ENCODE assay signal across 22 cellular contexts in the genomic region with DNA sequence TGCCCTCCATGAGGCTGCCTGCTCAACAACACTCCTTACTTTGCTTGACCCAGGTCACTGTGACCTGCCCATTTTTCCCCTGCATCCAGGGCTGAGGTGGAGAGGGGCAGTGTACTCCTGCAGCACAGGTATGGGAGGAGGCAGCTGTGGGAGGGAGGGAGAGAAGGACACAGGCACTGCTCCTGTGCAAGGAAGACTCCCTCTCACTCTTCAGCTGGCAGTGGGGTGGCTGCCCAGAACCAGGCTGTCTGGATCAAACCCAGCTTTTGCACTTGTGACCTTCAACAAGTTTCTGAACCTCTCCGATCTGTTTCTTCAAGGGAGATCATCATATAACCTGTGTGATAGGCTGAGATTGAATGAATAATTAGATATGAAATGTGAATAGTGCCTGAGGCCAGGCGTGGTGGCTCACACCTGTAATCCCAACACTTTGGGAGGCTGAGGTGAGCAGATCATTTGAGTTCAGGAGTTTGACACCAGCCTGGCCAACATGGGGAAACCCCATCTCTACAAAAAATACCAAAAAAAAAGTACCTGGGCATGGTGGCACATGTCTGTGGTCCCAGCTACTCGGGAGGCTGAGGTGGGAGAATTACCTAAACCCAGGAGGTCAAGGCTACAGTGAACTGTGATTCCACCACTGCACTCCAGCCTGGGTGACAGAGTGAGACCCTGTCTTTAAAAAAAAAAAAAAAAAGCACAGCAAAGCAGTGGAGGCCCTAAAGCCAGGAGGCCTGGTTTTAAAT. TPM values are rescaled to one million over a fixed set of nuclear protein-coding genes. Genes with fewer than 3 reads are reported as not detected.
DNase-seq lines count a peak whose midpoint lies in the region; ATAC-seq and TF ChIP-seq lines count a peak whose summit lies in the region.
"Had no signal": no experiment of that assay in that cellular context is flagged by ENCODE, and none has a peak within 500 bp of the region (broad histone marks: within the 10 kb centered on the region; RNA-seq: fewer than 3 reads in every experiment).

No MANE protein-coding gene starts in this region.

- no peaks in the 10 kb centered on the region for H3K4me1 ChIP-seq in lower lobe of right lung
- H3K4me1 ChIP-seq: breast epithelium, Peyer's patch, transverse colon had no signal

- no peak for DNase-seq in T-helper 2 cell treated with Interferon-gamma antibody and Interleukin-4, amounts not matched to agents 5 μg/mL and 100 μg/mL, for 36 hours (ENCODE audit: low spot score)
- DNase-seq in T-helper 2 cell (no peak), activated B cell treated with CpG ODN at 0.5 μM for 24 hours (no peak), naive B cell (no peak), lower lobe of right lung (no peak), NCI-H1930 (lab: John Stamatoyannopoulos, UW) (no peak)
- no peak for DNase-seq in CD4-positive, alpha-beta T cell
- DNase-seq: 8988T; activated CD8-positive, alpha-beta memory T cell treated with anti-CD3 and anti-CD28 coated beads, Interleukin-2, amount 50 U/mL, for 48 hours; dorsolateral prefrontal cortex; GOT3; Karpas-422; left lung; NCI-H1092 treated with DMSO at 0.1 percent for 48 hours; NCI-H69; Peyer's patch; posterior cingulate gyrus; transverse colon had no signal

- peaks cover 21% of the 10 kb centered on the region for H3K4me1 Mint-ChIP-seq in T-helper 2 cell treated with Interferon-gamma antibody and Interleukin-4, amounts not matched to agents 5 μg/mL and 100 μg/mL, for 36 hours (ENCODE audit: low read depth)
- peaks cover 27% of the 10 kb centered on the region for H3K4me1 Mint-ChIP-seq in CD4-positive, alpha-beta T cell (ENCODE audit: low read depth)
- H3K4me1 Mint-ChIP-seq in activated B cell treated with CpG ODN at 0.5 μM for 24 hours = peaks cover 37% of the 10 kb centered on the region
- peaks cover 14 to 37% (median 37%) of the 10 kb centered on the region in 3 donors for H3K4me1 Mint-ChIP-seq in naive B cell

- H3K36me3 ChIP-seq in lower lobe of right lung = peaks cover 25% of the 10 kb centered on the region
- H3K36me3 ChIP-seq: breast epithelium, transverse colon had no signal

- no peak for ATAC-seq in CD4-positive, alpha-beta T cell (ENCODE audit: poor library complexity)
- ATAC-seq in activated B cell treated with CpG ODN at 0.5 μM for 24 hours (ENCODE audit: low read depth) = no peak
- peak; percentile 17 to 37 for ATAC-seq in naive B cell (ENCODE audit: low read depth in 2 of 2)
- no peak for ATAC-seq in lower lobe of right lung
- ATAC-seq in HG02885 (IDR thresholded peaks at IDR 0.05; ENCODE audit: poor library complexity, unreplicated experiment) = no peak
- ATAC-seq: left lung had no signal

- no peak overlapping the region for H3K27ac ChIP-seq in CD4-positive, alpha-beta T cell (ENCODE audit: low read depth, low read length)
- no peak overlapping the region for H3K27ac ChIP-seq in lower lobe of right lung
- H3K27ac ChIP-seq: BLaER1 treated with 17β-estradiol and CSF1 and Interleukin-3, amounts not matched to agents 10 nM and 100 nM; breast epithelium; dorsolateral prefrontal cortex; left lung; transverse colon had no signal

- peak overlapping the region; percentile 57 for H3K27ac Mint-ChIP-seq in T-helper 2 cell treated with Interferon-gamma antibody and Interleukin-4, amounts not matched to agents 5 μg/mL and 100 μg/mL, for 36 hours
- peak overlapping the region; percentile 68 for H3K27ac Mint-ChIP-seq in CD4-positive, alpha-beta T cell
- H3K27ac Mint-ChIP-seq in activated B cell treated with CpG ODN at 0.5 μM for 24 hours = peak overlapping the region; percentile 74
- H3K27ac Mint-ChIP-seq in naive B cell = peak overlapping the region; percentile 36 to 86 (median 72)

- intact Hi-C loops in CD4-positive, alpha-beta T cell (cut with DNase I, micrococcal nuclease) = no loop called here
- intact Hi-C loops in activated B cell treated with CpG ODN at 0.5 μM for 24 hours (cut with micrococcal nuclease) = loop anchor here (1.0 kb wide), 1 partner anchor 12 kb away; no protein-coding TSS in a partner anchor
- intact Hi-C loops in lower lobe of right lung (cut with DNase I) = no loop called here

- no peaks in the 10 kb centered on the region for H3K9me3 ChIP-seq in CD4-positive, alpha-beta T cell (ENCODE audit: control insufficient read depth, low read length)
- no peaks in the 10 kb centered on the region for H3K9me3 ChIP-seq in lower lobe of right lung
- H3K9me3 ChIP-seq: BLaER1 treated with 17β-estradiol and CSF1 and Interleukin-3, amounts not matched to agents 10 nM and 100 nM; breast epithelium; left lung; Peyer's patch; transverse colon had no signal

- no peak overlapping the region for H3K4me3 ChIP-seq in lower lobe of right lung
- H3K4me3 ChIP-seq: BLaER1 treated with 17β-estradiol and CSF1 and Interleukin-3, amounts not matched to agents 10 nM and 100 nM; breast epithelium; dorsolateral prefrontal cortex; left lung; Peyer's patch; smooth muscle cell; transverse colon had no signal

- no peaks in the 10 kb centered on the region for H3K27me3 ChIP-seq in CD4-positive, alpha-beta T cell (ENCODE audit: control insufficient read depth, insufficient read depth, low read length)
- H3K27me3 ChIP-seq in lower lobe of right lung (ENCODE audit: low read depth) = no peaks in the 10 kb centered on the region
- H3K27me3 ChIP-seq: BLaER1 treated with 17β-estradiol and CSF1 and Interleukin-3, amounts not matched to agents 10 nM and 100 nM; breast epithelium; dorsolateral prefrontal cortex; left lung; Peyer's patch; transverse colon had no signal

- peaks cover 31% of the 10 kb centered on the region for H3K36me3 Mint-ChIP-seq in T-helper 2 cell treated with Interferon-gamma antibody and Interleukin-4, amounts not matched to agents 5 μg/mL and 100 μg/mL, for 36 hours (ENCODE audit: low read depth)
- peaks cover 58% of the 10 kb centered on the region for H3K36me3 Mint-ChIP-seq in CD4-positive, alpha-beta T cell (ENCODE audit: low read depth)
- H3K36me3 Mint-ChIP-seq in activated B cell treated with CpG ODN at 0.5 μM for 24 hours (ENCODE audit: low read depth) = peaks cover 62% of the 10 kb centered on the region
- H3K36me3 Mint-ChIP-seq in naive B cell = peaks cover 0 to 7% of the 10 kb centered on the region in 2 donors

- CTCF ChIA-PET in CD4-positive, alpha-beta T cell (lab: Charles Lee) = interaction anchor here (0.6 to 2.0 kb wide), 6 partner anchors 10 to 249 kb away, joined by 3 to 9 read pairs (median 4); a partner anchor contains a TSS
- CTCF ChIA-PET in activated B cell treated with CpG ODN at 0.5 μM for 24 hours (lab: Charles Lee) = interaction anchor here (0.6 to 1.1 kb wide), 2 partner anchors 12 to 50 kb away, joined by 3 read pairs; no protein-coding TSS in a partner anchor

- H3K4me3 Mint-ChIP-seq in T-helper 2 cell treated with Interferon-gamma antibody and Interleukin-4, amounts not matched to agents 5 μg/mL and 100 μg/mL, for 36 hours = no peak overlapping the region
- no peak overlapping the region for H3K4me3 Mint-ChIP-seq in CD4-positive, alpha-beta T cell
- H3K4me3 Mint-ChIP-seq in activated B cell treated with CpG ODN at 0.5 μM for 24 hours = no peak overlapping the region
- H3K4me3 Mint-ChIP-seq in naive B cell = peak overlapping the region in 2 of 8 donors; percentile 7 to 68

- no peak for TF ChIP-seq CTCF in CD4-positive, alpha-beta T cell (IDR thresholded peaks at IDR 0.05)
- no peak for TF ChIP-seq CTCF in activated B cell treated with CpG ODN at 0.5 μM for 24 hours (IDR thresholded peaks at IDR 0.05)
- TF ChIP-seq CTCF in lower lobe of right lung (IDR thresholded peaks at IDR 0.05) = no peak

- H3K9me3 Mint-ChIP-seq in T-helper 2 cell treated with Interferon-gamma antibody and Interleukin-4, amounts not matched to agents 5 μg/mL and 100 μg/mL, for 36 hours = no peaks in the 10 kb centered on the region
- H3K9me3 Mint-ChIP-seq in CD4-positive, alpha-beta T cell = no peaks in the 10 kb centered on the region
- no peaks in the 10 kb centered on the region for H3K9me3 Mint-ChIP-seq in activated B cell treated with CpG ODN at 0.5 μM for 24 hours
- H3K9me3 Mint-ChIP-seq in naive B cell = no peaks in the 10 kb centered on the region

- H3K27me3 Mint-ChIP-seq in T-helper 2 cell treated with Interferon-gamma antibody and Interleukin-4, amounts not matched to agents 5 μg/mL and 100 μg/mL, for 36 hours (ENCODE audit: low read depth) = no peaks in the 10 kb centered on the region
- no peaks in the 10 kb centered on the region for H3K27me3 Mint-ChIP-seq in CD4-positive, alpha-beta T cell
- H3K27me3 Mint-ChIP-seq in activated B cell treated with CpG ODN at 0.5 μM for 24 hours (no peaks in the 10 kb centered on the region), naive B cell (no peaks in the 10 kb centered on the region)

- POLR2A ChIA-PET in CD4-positive, alpha-beta T cell (lab: Charles Lee) = interaction anchor here (0.5 to 3.7 kb wide), 7 partner anchors 9 to 36 kb away, joined by 3 to 23 read pairs (median 5); a partner anchor contains a TSS
- POLR2A ChIA-PET in activated B cell treated with CpG ODN at 0.5 μM for 24 hours (lab: Charles Lee) = interaction anchor here (0.7 to 8.6 kb wide), 5 partner anchors 8 to 39 kb away, joined by 4 to 66 read pairs (median 5); a partner anchor contains a TSS

RNA-seq across cellular contexts. Expression of a gene that starts 14.2 kb away (rescaled TPM):
- total RNA-seq in CD4-positive, alpha-beta T cell = 10 to 100 TPM; 29.2 to 34.5 TPM
- total RNA-seq in activated B cell treated with CpG ODN at 0.5 μM for 24 hours = 40.8 and 43.8 TPM in 2 replicates
- 10 to 100 TPM; 33.3 to 50.5 (median 39.9) TPM for polyA plus RNA-seq in naive B cell (ENCODE audit: low read depth in 6 of 6)
- 12.4 TPM for total RNA-seq in lower lobe of right lung

RNA-seq across cellular contexts. Expression of a gene that starts 18.0 kb away (rescaled TPM):
- total RNA-seq in CD4-positive, alpha-beta T cell = 10 to 100 TPM; 62.6 to 74.8 TPM
- 54.9 and 55.7 TPM in 2 replicates for total RNA-seq in activated B cell treated with CpG ODN at 0.5 μM for 24 hours
- polyA plus RNA-seq in naive B cell (ENCODE audit: low read depth in 6 of 6) = 100 to 1,000 TPM in 5 of 6 donors, 10 to 100 TPM in 1; 84.9 to 162 (median 111) TPM
- total RNA-seq in lower lobe of right lung = 100.0 TPM

RNA-seq across cellular contexts. Expression of a gene that starts 46.2 kb away (rescaled TPM):
- total RNA-seq in CD4-positive, alpha-beta T cell = not detected
- total RNA-seq in activated B cell treated with CpG ODN at 0.5 μM for 24 hours = 5.4 and 8.0 TPM in 2 replicates
- 1 to 10 TPM in 2 of 6 donors, under 1 TPM in 4; 0.13 to 2.5 (median 0.78) TPM for polyA plus RNA-seq in naive B cell (ENCODE audit: low read depth in 6 of 6)
- total RNA-seq in lower lobe of right lung = 274 TPM

RNA-seq across cellular contexts. Expression of a gene that starts 58.4 kb away (rescaled TPM):
- total RNA-seq in CD4-positive, alpha-beta T cell = 10 to 100 TPM; 19.9 to 21.3 TPM
- total RNA-seq in activated B cell treated with CpG ODN at 0.5 μM for 24 hours (0.59 and 0.67 TPM in 2 replicates), lower lobe of right lung (1.4 TPM)
- under 1 TPM in 4 of 6 donors, not detected in 2; 0.09 to 0.40 (median 0.23) TPM for polyA plus RNA-seq in naive B cell (ENCODE audit: low read depth in 6 of 6)
- total RNA-seq: smooth muscle cell had no signal
- polyA plus RNA-seq: smooth muscle cell had no signal

Comparison
In these comparisons a context has a peak if more than half of its experiments do, and no peak if none do; other contexts are left out.
1. ATAC-seq: peak in naive B cell (2 of 2); none in CD4-positive, alpha-beta T cell (single experiment), activated B cell treated with CpG ODN at 0.5 μM for 24 hours (single experiment), lower lobe of right lung (0 of 2) and HG02885 (single experiment).
2. RNA of a gene that starts 46.2 kb away (total RNA-seq): 274 TPM in lower lobe of right lung (single experiment); 5.4 to 8.0 TPM in activated B cell treated with CpG ODN at 0.5 μM for 24 hours and not detected in CD4-positive, alpha-beta T cell; every median in the first group is over 10 times any median in the second.
3. Peak in every context shown above with its lines, with median percentiles within 50 percentile points of each other: H3K27ac Mint-ChIP-seq.